In the genomic region with DNA sequence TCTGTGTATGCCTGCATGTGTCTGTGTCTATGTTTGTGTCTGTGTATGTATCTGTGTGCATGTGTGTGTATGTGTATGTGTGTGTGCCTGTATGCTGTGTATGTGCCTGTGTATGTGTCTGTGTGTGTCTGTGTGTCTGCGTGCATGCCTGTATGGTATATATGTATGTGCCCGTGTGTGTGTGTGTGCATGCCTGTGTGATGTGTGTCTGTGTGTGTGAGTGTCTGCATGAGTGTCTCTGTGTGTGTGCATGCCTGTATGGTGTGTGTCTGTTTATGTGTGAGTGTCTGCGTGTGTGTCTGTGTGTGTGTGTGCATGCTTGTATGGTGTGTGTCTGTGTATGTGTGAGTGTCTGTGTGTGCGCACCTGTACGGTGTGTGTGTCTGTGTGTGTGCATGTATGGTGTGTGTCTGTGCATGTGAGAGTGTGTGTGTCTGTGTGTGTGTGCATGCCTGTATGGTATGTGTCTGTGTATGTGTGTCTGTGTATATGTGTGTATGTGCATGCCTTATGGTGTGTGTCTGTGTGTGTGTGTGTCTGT, we compare ENCODE assay signal across 21 cellular contexts.
"Had no signal": no experiment of that assay in that cellular context is flagged by ENCODE, and none has a peak within 500 bp of the region (broad histone marks: within the 10 kb centered on the region; RNA-seq: fewer than 3 reads in every experiment).

No MANE protein-coding gene starts in this region.

- ATAC-seq: activated CD8-positive, alpha-beta T cell treated with anti-CD3 and anti-CD28 coated beads, Interleukin-2, amount 10 ng/mL, durations not matched to agents 7 days and 5 days; activated naive CD4-positive, alpha-beta T cell treated with anti-CD3 and anti-CD28 coated beads, Interleukin-2, amount 50 U/mL, for 72 hours; gastrocnemius medialis; left ventricle myocardium superior; sciatic nerve had no signal

- H3K27ac ChIP-seq: ascending aorta, brain microvascular endothelial cell, esophagus squamous epithelium, gastrocnemius medialis had no signal

- H3K4me3 ChIP-seq: ascending aorta, esophagus squamous epithelium, gastrocnemius medialis had no signal

- FAIRE-seq: small intestine had no signal

- H3K4me1 ChIP-seq: ascending aorta, esophagus squamous epithelium, gastrocnemius medialis had no signal

- H3K9me3 ChIP-seq: ascending aorta, esophagus squamous epithelium, gastrocnemius medialis had no signal

- DNase-seq: activated CD4-positive, alpha-beta T cell treated with anti-CD3 and anti-CD28 coated beads for 1 hour; activated CD4-positive, alpha-beta T cell treated with anti-CD3 and anti-CD28 coated beads, Interleukin-2, amount 50 U/mL, for 1 hour; activated CD8-positive, alpha-beta T cell treated with anti-CD3 and anti-CD28 coated beads, Interleukin-2, amount 10 ng/mL, durations not matched to agents 7 days and 5 days; activated T-cell treated with anti-CD3 and anti-CD28 coated beads, Interleukin-2, amount 50 U/mL, for 1 hour; brain microvascular endothelial cell; cortex of kidney; esophagus squamous epithelium; gastrocnemius medialis; hippocampal formation; left ventricle myocardium superior; mammary epithelial cell; nephron progenitor cell; occipital lobe; posterior cingulate gyrus; small intestine; stimulated activated CD4-positive, alpha-beta T cell treated with anti-CD3 and anti-CD28 coated beads, Interleukin-2, amount 100 ng/mL, for 24 hours; stimulated activated naive CD4-positive, alpha-beta T cell; T-helper 9 cell had no signal

- H3K27me3 ChIP-seq: ascending aorta, brain microvascular endothelial cell, esophagus squamous epithelium, gastrocnemius medialis had no signal

- H3K36me3 ChIP-seq: ascending aorta, brain microvascular endothelial cell, esophagus squamous epithelium, gastrocnemius medialis had no signal
